Comparison of ENCODE assay signal across 14 cellular contexts in the genomic region with DNA sequence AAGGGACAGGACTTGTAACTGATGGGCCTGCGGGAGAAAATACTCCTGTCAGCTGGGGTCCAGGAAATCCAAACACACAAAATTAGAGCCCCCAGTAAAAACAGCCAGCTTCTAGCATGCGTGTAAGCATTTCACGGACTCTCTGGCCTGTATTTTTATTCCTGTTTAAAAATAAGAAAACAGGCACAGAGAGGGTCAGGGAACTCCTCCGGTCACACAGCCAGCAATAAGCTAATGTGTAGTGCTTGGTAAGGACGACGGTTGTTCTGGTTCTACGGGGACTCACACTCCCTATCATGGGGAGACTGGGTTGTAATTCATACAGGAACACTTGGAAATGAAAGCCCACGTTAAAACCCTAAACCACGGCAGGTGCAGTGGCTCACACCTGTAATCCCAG. TPM values are rescaled to one million over a fixed set of nuclear protein-coding genes. Genes with fewer than 3 reads are reported as not detected.
DNase-seq lines count a peak whose midpoint lies in the region; ATAC-seq, FAIRE-seq and TF ChIP-seq lines count a peak whose summit lies in the region.
"Had no signal": no experiment of that assay in that cellular context is flagged by ENCODE, and none has a peak within 500 bp of the region (broad histone marks: within the 10 kb centered on the region; RNA-seq: fewer than 3 reads in every experiment).

No MANE protein-coding gene starts in this region.

- peak overlapping the region in 10 of 11 experiments; percentile 36 to 100 (median 98); a peak in 13 of 22 replicates for H3K9ac ChIP-seq in BLaER1 treated with 17β-estradiol and CSF1 and Interleukin-3, amounts not matched to agents 10 nM and 100 nM
- H3K9ac ChIP-seq in NT2/D1 (ENCODE audit: insufficient read length, low read depth) (peak overlapping the region; percentile 8), K562 (ENCODE audit: insufficient read depth in 1 of 2, low read depth in 2 of 2, low read length in 2 of 2) (peak overlapping the region in 1 of 2 experiments; percentile 74; a peak in 1 of 4 replicates)

- H3K4me2 ChIP-seq in BLaER1 treated with 17β-estradiol and CSF1 and Interleukin-3, amounts not matched to agents 10 nM and 100 nM: peak overlapping the region; percentile 83 to 100 (median 94)
- H3K4me2 ChIP-seq in K562 (ENCODE audit: insufficient read depth, low read length): no peak overlapping the region

- no peak overlapping the region for H2AFZ ChIP-seq in K562 (ENCODE audit: low read depth, low read length)

- BruUV-seq in A673 (replicated peaks; lab: Mats Ljungman, UMichigan): TSS peak; percentile 52
- BruUV-seq in K562 (replicated peaks; lab: Mats Ljungman, UMichigan): no TSS peak

- FAIRE-seq in K562 (lab: Jason Lieb, UNC): peak; percentile 67
- FAIRE-seq: G401.6, H1 had no signal

- H3K27ac ChIP-seq in A673 (ENCODE audit: low read depth, low read length, poor library complexity, severe bottlenecking) (no peak overlapping the region), K562 (ENCODE audit: extremely low read depth, low read depth, low read length) (no peak overlapping the region)
- peak overlapping the region in 7 of 11 experiments; percentile 93 to 100 (median 99); a peak in 10 of 22 replicates for H3K27ac ChIP-seq in BLaER1 treated with 17β-estradiol and CSF1 and Interleukin-3, amounts not matched to agents 10 nM and 100 nM

- H3K36me3 ChIP-seq in A673 (ENCODE audit: insufficient read depth, low read length, poor library complexity, severe bottlenecking): peaks cover 19% of the 10 kb centered on the region
- H3K36me3 ChIP-seq in BLaER1 treated with 17β-estradiol and CSF1 and Interleukin-3, amounts not matched to agents 10 nM and 100 nM: peaks cover 21 to 38% (median 30%) of the 10 kb centered on the region in 11 experiments
- H3K36me3 ChIP-seq in NT2/D1 (ENCODE audit: insufficient read depth, insufficient read length, low read length): peaks cover 54% of the 10 kb centered on the region
- H3K36me3 ChIP-seq in K562 (ENCODE audit: control insufficient read depth, insufficient read depth, low read length): peaks cover 22% of the 10 kb centered on the region; the same call in 2 of the 3 replicates

- H3K9me1 ChIP-seq in K562 (ENCODE audit: control insufficient read depth, insufficient read depth, low read length): no peaks in the 10 kb centered on the region

- in situ Hi-C loops in K562 (cut with MboI): loop anchor here (5.0 kb wide), 1 partner anchor 65 kb away; no protein-coding TSS in a partner anchor

- H3K4me3 ChIP-seq in A673 (ENCODE audit: low read depth, low read length, poor library complexity, severe bottlenecking) (no peak overlapping the region), NT2/D1 (ENCODE audit: insufficient read length, low read depth) (no peak overlapping the region), K562 (no peak overlapping the region)
- peak overlapping the region in 1 of 10 experiments; percentile 79; a peak in 2 of 20 replicates for H3K4me3 ChIP-seq in BLaER1 treated with 17β-estradiol and CSF1 and Interleukin-3, amounts not matched to agents 10 nM and 100 nM

- peaks cover 26 to 28% (median 27%) of the 10 kb centered on the region in 11 experiments for H4K20me1 ChIP-seq in BLaER1 treated with 17β-estradiol and CSF1 and Interleukin-3, amounts not matched to agents 10 nM and 100 nM
- H4K20me1 ChIP-seq in K562 (replicated peaks; ENCODE audit: control insufficient read depth, insufficient read depth, low read length): peaks cover 7% of the 10 kb centered on the region

- DNase-seq in A673 (ENCODE audit: low spot score) (no peak), NT2/D1 (ENCODE audit: low read depth, low spot score) (no peak), K562 (ENCODE audit: extremely low read depth in 1 of 4, low spot score in 3 of 4) (no peak), pons (ENCODE audit: low spot score) (no peak), HT-29 (ENCODE audit: low spot score) (no peak), NCI-H2171 treated with DMSO at 0.1 percent for 48 hours (lab: John Stamatoyannopoulos, UW) (no peak)
- DNase-seq in stimulated activated CD4-positive, alpha-beta T cell treated with anti-CD3 and anti-CD28 coated beads, Interleukin-2, amount 100 ng/mL, for 24 hours: no peak
- DNase-seq: NCI-H1930, SW 1271, tibial artery had no signal

- TF ChIP-seq EP300 in K562 (IDR thresholded peaks at IDR 0.05; ENCODE audit: low read length): no peak

- TF ChIP-seq CTCF in A673 (conservative IDR thresholded peaks at IDR 0.05; ENCODE audit: low read depth, low read length): no peak
- no peak for TF ChIP-seq CTCF in K562 (IDR thresholded peaks at IDR 0.05 in 2 of 3, conservative IDR thresholded peaks at IDR 0.05 in 1 of 3; ENCODE audit: insufficient read depth in 2 of 3, low read depth in 1 of 3, low read length in 3 of 3)

- POLR2A ChIA-PET in A673 (lab: Charles Lee; ENCODE audit: low non-redundant PET) (no interaction called here), K562 (lab: Yijun Ruan, JAX) (interaction anchor here (2.6 to 2.9 kb wide), 2 partner anchors 11 to 167 kb away, joined by 8 to 25 read pairs; no protein-coding TSS in a partner anchor)

- TF ChIP-seq POLR2A in K562 (conservative IDR thresholded peaks at IDR 0.05): no peak

- peaks cover 8% of the 10 kb centered on the region for H3K9me3 ChIP-seq in A673 (ENCODE audit: low read depth, low read length, poor library complexity, severe bottlenecking)
- peaks cover 9 to 17% (median 13%) of the 10 kb centered on the region in 11 experiments for H3K9me3 ChIP-seq in BLaER1 treated with 17β-estradiol and CSF1 and Interleukin-3, amounts not matched to agents 10 nM and 100 nM (replicated peaks in 1 of 11)
- peaks cover 38% of the 10 kb centered on the region for H3K9me3 ChIP-seq in NT2/D1 (ENCODE audit: insufficient read depth, low read length)
- peaks cover 7% of the 10 kb centered on the region for H3K9me3 ChIP-seq in K562 (replicated peaks; ENCODE audit: control insufficient read depth, insufficient read depth, low read depth, low read length)

- H3K79me2 ChIP-seq in K562 (ENCODE audit: control insufficient read depth, insufficient read depth, low read length): peaks cover 37% of the 10 kb centered on the region

- H3K27me3 ChIP-seq in A673 (replicated peaks; ENCODE audit: insufficient read depth, low read depth, low read length, poor library complexity) (no peaks in the 10 kb centered on the region), NT2/D1 (ENCODE audit: insufficient read depth, insufficient read length) (no peaks in the 10 kb centered on the region), K562 (ENCODE audit: control insufficient read depth in 2 of 2, insufficient read depth in 2 of 2, low read length in 2 of 2) (no peaks in the 10 kb centered on the region)
- H3K27me3 ChIP-seq in BLaER1 treated with 17β-estradiol and CSF1 and Interleukin-3, amounts not matched to agents 10 nM and 100 nM: no peaks in the 10 kb centered on the region
- H3K27me3 ChIP-seq: tibial artery had no signal

- WGBS in K562 (ENCODE audit: insufficient coverage, low coverage, missing lambda C conversion rate): 91% methylated on average over 9 of the region's 9 CpGs

- TF ChIP-seq RAD21 in K562 (CRISPR knock-in tag; conservative IDR thresholded peaks at IDR 0.05 in 1 of 2, IDR thresholded peaks at IDR 0.05 in 1 of 2): no peak

- peaks cover 7% of the 10 kb centered on the region for H3K4me1 ChIP-seq in A673 (ENCODE audit: insufficient read depth, low read length, poor library complexity, severe bottlenecking)
- H3K4me1 ChIP-seq in BLaER1 treated with 17β-estradiol and CSF1 and Interleukin-3, amounts not matched to agents 10 nM and 100 nM: peaks cover 42 to 68% (median 59%) of the 10 kb centered on the region in 10 experiments
- peaks cover 6% of the 10 kb centered on the region for H3K4me1 ChIP-seq in NT2/D1 (ENCODE audit: insufficient read depth, insufficient read length)
- H3K4me1 ChIP-seq in K562 (replicated peaks in 1 of 2; ENCODE audit: control insufficient read depth in 2 of 2, insufficient read depth in 2 of 2, low read length in 2 of 2): peaks cover 11 to 34% of the 10 kb centered on the region in 2 experiments

- intact Hi-C loops in A673 (cut with micrococcal nuclease; ENCODE audit: unreplicated experiment) (no loop called here), K562 (cut with micrococcal nuclease) (no loop called here)

- ATAC-seq in K562: no peak
- ATAC-seq: activated CD4-positive, CD25-positive, alpha-beta regulatory T cell treated with anti-CD3 and anti-CD28 coated beads, Interleukin-2, amount 50 U/mL, for 24 hours had no signal

- CTCF ChIA-PET in A673 (lab: Charles Lee): no interaction called here
- CTCF ChIA-PET in K562 (lab: Yijun Ruan, JAX; ENCODE audit: low intra/inter-chr PET ratio): no interaction called here

RNA-seq across cellular contexts. Expression of gene TCF25, which starts 1.5 kb away (rescaled TPM):
- total RNA-seq in A673 (2021): 190 and 202 TPM in 2 replicates
- 678 and 1,286 TPM in 2 replicates for total RNA-seq in K562 (2011; cell fraction: chromatin; rRNA removed; ENCODE audit: low replicate concordance)
- 495 and 571 TPM in 2 replicates for total RNA-seq in K562 (2011; cell fraction: nucleolus; rRNA removed)
- total RNA-seq in K562 (2011; cell fraction: nucleoplasm; rRNA removed): 387 and 470 TPM in 2 replicates
- 102 and 110 TPM in 2 replicates for total RNA-seq in K562 (2014; rRNA removed)
- total RNA-seq in K562 (2014; rRNA removed; fragmentation: Illumina TruSeq; extraction: Trizol): 37.2 and 38.0 TPM in 2 replicates
- 63.2 and 65.1 TPM in 2 replicates for total RNA-seq in K562 (2015; rRNA removed; fragmentation: Illumina TruSeq; extraction: Trizol)
- 123 and 140 TPM in 2 replicates for total RNA-seq in K562 (2021)
- polyA plus RNA-seq in K562 (2011; rRNA removed): 83.8 and 123 TPM in 2 replicates
- polyA plus RNA-seq in K562 (2011; cell fraction: cytosol; rRNA removed): 86.7 and 116 TPM in 2 replicates
- polyA plus RNA-seq in K562 (2011; cell fraction: nucleus; rRNA removed): 392 and 540 TPM in 2 replicates
- polyA plus RNA-seq in K562 (2012): 147 and 150 TPM in 2 replicates
- polyA plus RNA-seq in K562 (2014; fragmentation: Illumina TruSeq; extraction: Trizol): 87.5 and 96.8 TPM in 2 replicates
- polyA plus RNA-seq in K562 (2014; fragmentation: Nextera tagmentation; extraction: Ambion mirVana): 1 to 10 TPM; 9.0 TPM
- polyA plus RNA-seq in K562 (2014; rRNA removed): 122 and 154 TPM in 2 replicates
- polyA minus RNA-seq in K562 (2011; rRNA and poly(A)+ RNA removed): 51.2 and 58.2 TPM in 2 replicates
- 47.2 and 50.0 TPM in 2 replicates for polyA minus RNA-seq in K562 (2011; cell fraction: cytosol; rRNA and poly(A)+ RNA removed)
- polyA minus RNA-seq in K562 (2011; cell fraction: nucleus; rRNA and poly(A)+ RNA removed): 72.7 and 97.1 TPM in 2 replicates
- 136 and 161 TPM in 2 replicates for total RNA-seq in HT-29 (2014; rRNA removed; shearing (Covaris generic))

RNA-seq across cellular contexts. Expression of gene SPIRE2, which starts 43.6 kb away (rescaled TPM):
- total RNA-seq in A673 (2021) (18.9 and 20.6 TPM in 2 replicates), K562 (2014; rRNA removed) (6.5 and 6.9 TPM in 2 replicates), K562 (2014; rRNA removed; fragmentation: Illumina TruSeq; extraction: Trizol) (2.9 TPM in 2 replicates), K562 (2015; rRNA removed; fragmentation: Illumina TruSeq; extraction: Trizol) (4.1 and 4.6 TPM in 2 replicates), K562 (2021) (6.9 and 8.9 TPM in 2 replicates)
- 16.2 and 31.3 TPM in 2 replicates for total RNA-seq in K562 (2011; cell fraction: chromatin; rRNA removed; ENCODE audit: low replicate concordance)
- total RNA-seq in K562 (2011; cell fraction: nucleolus; rRNA removed): 15.7 and 25.0 TPM in 2 replicates
- total RNA-seq in K562 (2011; cell fraction: nucleoplasm; rRNA removed): 13.4 and 13.9 TPM in 2 replicates
- polyA plus RNA-seq in K562 (2011; rRNA removed) (4.7 and 6.0 TPM in 2 replicates), K562 (2014; fragmentation: Illumina TruSeq; extraction: Trizol) (3.9 and 4.0 TPM in 2 replicates), K562 (2014; fragmentation: Nextera tagmentation; extraction: Ambion mirVana) (under 1 TPM; 0.70 to 0.76 TPM), K562 (2014; rRNA removed) (5.5 and 7.5 TPM in 2 replicates)
- polyA plus RNA-seq in K562 (2011; cell fraction: cytosol; rRNA removed): 4.6 and 8.1 TPM in 2 replicates
- polyA plus RNA-seq in K562 (2011; cell fraction: nucleus; rRNA removed): 19.7 and 32.5 TPM in 2 replicates
- polyA plus RNA-seq in K562 (2012): 3.8 and 5.7 TPM in 2 replicates
- 2.1 and 3.5 TPM in 2 replicates for polyA minus RNA-seq in K562 (2011; rRNA and poly(A)+ RNA removed)
- polyA minus RNA-seq in K562 (2011; cell fraction: cytosol; rRNA and poly(A)+ RNA removed): 4.3 and 7.3 TPM in 2 replicates
- 6.5 and 8.2 TPM in 2 replicates for polyA minus RNA-seq in K562 (2011; cell fraction: nucleus; rRNA and poly(A)+ RNA removed)
- total RNA-seq in HT-29 (2014; rRNA removed; shearing (Covaris generic)): 25.2 and 30.4 TPM in 2 replicates

RNA-seq across cellular contexts. Expression of gene MC1R, which starts 46.8 kb away (rescaled TPM):
- total RNA-seq in A673 (2021) (13.4 and 16.6 TPM in 2 replicates), K562 (2014; rRNA removed) (3.1 and 3.3 TPM in 2 replicates), K562 (2014; rRNA removed; fragmentation: Illumina TruSeq; extraction: Trizol) (0.67 and 0.87 TPM in 2 replicates), K562 (2015; rRNA removed; fragmentation: Illumina TruSeq; extraction: Trizol) (2.0 and 2.1 TPM in 2 replicates), K562 (2021) (3.4 and 3.5 TPM in 2 replicates)
- total RNA-seq in K562 (2011; cell fraction: chromatin; rRNA removed; ENCODE audit: low replicate concordance): 70.1 and 162 TPM in 2 replicates
- 54.5 and 55.7 TPM in 2 replicates for total RNA-seq in K562 (2011; cell fraction: nucleolus; rRNA removed)
- 90.5 and 111 TPM in 2 replicates for total RNA-seq in K562 (2011; cell fraction: nucleoplasm; rRNA removed)
- polyA plus RNA-seq in K562 (2011; rRNA removed) (3.5 and 4.2 TPM in 2 replicates), K562 (2014; fragmentation: Illumina TruSeq; extraction: Trizol) (1.5 and 2.7 TPM in 2 replicates), K562 (2014; fragmentation: Nextera tagmentation; extraction: Ambion mirVana) (under 1 TPM in 1 of 2 experiments, not detected in 1; 0.14 TPM), K562 (2014; rRNA removed) (4.7 and 5.3 TPM in 2 replicates)
- polyA plus RNA-seq in K562 (2011; cell fraction: cytosol; rRNA removed): 5.6 and 6.1 TPM in 2 replicates
- 27.9 and 42.6 TPM in 2 replicates for polyA plus RNA-seq in K562 (2011; cell fraction: nucleus; rRNA removed)
- 3.6 and 4.6 TPM in 2 replicates for polyA plus RNA-seq in K562 (2012)
- 6.4 and 10.6 TPM in 2 replicates for polyA minus RNA-seq in K562 (2011; rRNA and poly(A)+ RNA removed)
- 1.6 and 2.7 TPM in 2 replicates for polyA minus RNA-seq in K562 (2011; cell fraction: cytosol; rRNA and poly(A)+ RNA removed)
- polyA minus RNA-seq in K562 (2011; cell fraction: nucleus; rRNA and poly(A)+ RNA removed): 6.1 and 6.7 TPM in 2 replicates
- 5.2 and 5.3 TPM in 2 replicates for total RNA-seq in HT-29 (2014; rRNA removed; shearing (Covaris generic))

RNA-seq across cellular contexts. Expression of gene TUBB3, which starts 51.2 kb away (rescaled TPM):
- total RNA-seq in A673 (2021) (273 and 297 TPM in 2 replicates), K562 (2014; rRNA removed) (12.5 and 15.5 TPM in 2 replicates), K562 (2014; rRNA removed; fragmentation: Illumina TruSeq; extraction: Trizol) (2.1 and 3.2 TPM in 2 replicates), K562 (2015; rRNA removed; fragmentation: Illumina TruSeq; extraction: Trizol) (6.4 and 8.1 TPM in 2 replicates), K562 (2021) (12.0 and 13.5 TPM in 2 replicates)
- 5.7 and 13.6 TPM in 2 replicates for total RNA-seq in K562 (2011; cell fraction: chromatin; rRNA removed; ENCODE audit: low replicate concordance)
- 8.2 and 8.3 TPM in 2 replicates for total RNA-seq in K562 (2011; cell fraction: nucleolus; rRNA removed)
- total RNA-seq in K562 (2011; cell fraction: nucleoplasm; rRNA removed): 5.5 and 7.5 TPM in 2 replicates
- polyA plus RNA-seq in K562 (2011; rRNA removed) (3.2 and 10.4 TPM in 2 replicates), K562 (2014; fragmentation: Illumina TruSeq; extraction: Trizol) (5.0 and 10.0 TPM in 2 replicates), K562 (2014; fragmentation: Nextera tagmentation; extraction: Ambion mirVana) (under 1 TPM; 0.18 to 0.53 TPM), K562 (2014; rRNA removed) (6.8 and 8.3 TPM in 2 replicates)
- 8.5 and 8.8 TPM in 2 replicates for polyA plus RNA-seq in K562 (2011; cell fraction: cytosol; rRNA removed)
- polyA plus RNA-seq in K562 (2011; cell fraction: nucleus; rRNA removed): 10.4 and 12.3 TPM in 2 replicates
- polyA plus RNA-seq in K562 (2012): 7.7 and 19.6 TPM in 2 replicates
- polyA minus RNA-seq in K562 (2011; rRNA and poly(A)+ RNA removed): 3.5 and 4.5 TPM in 2 replicates
- 7.4 and 12.0 TPM in 2 replicates for polyA minus RNA-seq in K562 (2011; cell fraction: cytosol; rRNA and poly(A)+ RNA removed)
- polyA minus RNA-seq in K562 (2011; cell fraction: nucleus; rRNA and poly(A)+ RNA removed): 2.4 and 2.6 TPM in 2 replicates
- 8.7 and 8.8 TPM in 2 replicates for total RNA-seq in HT-29 (2014; rRNA removed; shearing (Covaris generic))

RNA-seq across cellular contexts. Expression of gene FANCA, which starts 55.4 kb away (rescaled TPM):
- total RNA-seq in A673 (2021): 198 and 207 TPM in 2 replicates
- 912 and 1,798 TPM in 2 replicates for total RNA-seq in K562 (2011; cell fraction: chromatin; rRNA removed; ENCODE audit: low replicate concordance)
- total RNA-seq in K562 (2011; cell fraction: nucleolus; rRNA removed): 750 and 775 TPM in 2 replicates
- 650 and 708 TPM in 2 replicates for total RNA-seq in K562 (2011; cell fraction: nucleoplasm; rRNA removed)
- 53.4 and 72.0 TPM in 2 replicates for total RNA-seq in K562 (2014; rRNA removed)
- total RNA-seq in K562 (2014; rRNA removed; fragmentation: Illumina TruSeq; extraction: Trizol): 40.2 and 48.6 TPM in 2 replicates
- 46.4 and 51.6 TPM in 2 replicates for total RNA-seq in K562 (2015; rRNA removed; fragmentation: Illumina TruSeq; extraction: Trizol)
- 108 and 115 TPM in 2 replicates for total RNA-seq in K562 (2021)
- 65.4 and 83.5 TPM in 2 replicates for polyA plus RNA-seq in K562 (2011; rRNA removed)
- polyA plus RNA-seq in K562 (2011; cell fraction: cytosol; rRNA removed): 48.3 and 57.4 TPM in 2 replicates
- 378 and 509 TPM in 2 replicates for polyA plus RNA-seq in K562 (2011; cell fraction: nucleus; rRNA removed)
- polyA plus RNA-seq in K562 (2012): 61.8 and 65.9 TPM in 2 replicates
- 72.8 and 78.9 TPM in 2 replicates for polyA plus RNA-seq in K562 (2014; fragmentation: Illumina TruSeq; extraction: Trizol)
- polyA plus RNA-seq in K562 (2014; fragmentation: Nextera tagmentation; extraction: Ambion mirVana): 1 to 10 TPM; 6.9 to 9.3 TPM
- 114 TPM in 2 replicates for polyA plus RNA-seq in K562 (2014; rRNA removed)
- polyA minus RNA-seq in K562 (2011; rRNA and poly(A)+ RNA removed): 109 and 120 TPM in 2 replicates
- 54.5 and 57.5 TPM in 2 replicates for polyA minus RNA-seq in K562 (2011; cell fraction: cytosol; rRNA and poly(A)+ RNA removed)
- 197 and 206 TPM in 2 replicates for polyA minus RNA-seq in K562 (2011; cell fraction: nucleus; rRNA and poly(A)+ RNA removed)
- total RNA-seq in HT-29 (2014; rRNA removed; shearing (Covaris generic)): 92.6 and 100 TPM in 2 replicates

Comparison
In these comparisons a context has a peak if more than half of its experiments do, and no peak if none do; other contexts are left out.
1. H3K27ac ChIP-seq: peak in BLaER1 treated with 17β-estradiol and CSF1 and Interleukin-3, amounts not matched to agents 10 nM and 100 nM (7 of 11); none in A673 (single experiment) and K562 (single experiment).